ENCODE assay signal across 8 cellular contexts in the genomic region with DNA sequence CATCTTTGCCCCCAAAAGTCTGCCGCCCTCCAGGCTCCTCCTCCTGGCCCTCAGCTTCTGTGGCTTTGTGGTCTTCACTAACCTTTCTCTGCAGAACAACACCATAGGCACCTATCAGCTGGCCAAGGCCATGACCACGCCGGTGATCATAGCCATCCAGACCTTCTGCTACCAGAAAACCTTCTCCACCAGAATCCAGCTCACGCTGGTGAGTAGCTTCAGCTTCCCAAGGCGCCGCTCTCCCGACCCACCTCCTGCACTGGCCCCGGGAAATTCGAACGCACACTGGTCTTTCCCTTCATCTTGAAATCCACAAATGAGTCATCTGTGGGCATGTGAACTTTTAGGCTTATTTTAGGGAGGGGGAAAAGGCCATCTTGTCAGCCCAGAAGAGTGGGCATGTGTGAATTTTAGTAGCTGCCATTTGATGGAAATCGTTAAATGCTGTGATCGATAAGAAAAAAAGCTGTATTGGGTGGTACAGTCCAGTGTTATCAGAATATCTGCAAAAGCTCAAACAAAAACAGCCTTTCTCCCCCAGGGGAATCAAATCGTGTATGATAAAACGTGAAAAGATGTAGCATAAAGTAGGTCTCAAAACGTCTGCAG. TPM values are rescaled to one million over a fixed set of nuclear protein-coding genes. Genes with fewer than 3 reads are reported as not detected.
DNase-seq lines count a peak whose midpoint lies in the region; ATAC-seq and TF ChIP-seq lines count a peak whose summit lies in the region.

No MANE protein-coding gene starts in this region.

- H3K9me3 Mint-ChIP-seq in Calu3 (ENCODE audit: low read depth, unreplicated experiment): no peaks in the 10 kb centered on the region
- H3K9me3 Mint-ChIP-seq in activated naive CD8-positive, alpha-beta T cell treated with anti-CD3 and anti-CD28 coated beads for 36 hours: no peaks in the 10 kb centered on the region

- DNase-seq in Calu3 (peak; percentile 49), HPDE6-E6E7 (ENCODE audit: extremely low spot score) (peak; percentile 49), RWPE1 (ENCODE audit: low spot score) (peak; percentile 65), Right ventricle myocardium superior (peak; percentile 64), omental fat pad (ENCODE audit: low spot score) (no peak), vagina (ENCODE audit: extremely low spot score in 2 of 2) (peak in 1 of 2 donors; percentile 89)
- peak; percentile 42 for DNase-seq in activated naive CD8-positive, alpha-beta T cell treated with anti-CD3 and anti-CD28 coated beads for 36 hours

- no peaks in the 10 kb centered on the region for H3K9me3 ChIP-seq in vagina

- no peak for TF ChIP-seq POLR2A in vagina (IDR thresholded peaks at IDR 0.05)

- peak; percentile 33 for ATAC-seq in GM21381 (IDR thresholded peaks at IDR 0.05; ENCODE audit: unreplicated experiment)
- ATAC-seq in Right ventricle myocardium superior (ENCODE audit: poor library complexity): peak; percentile 72
- peak; percentile 75 for ATAC-seq in omental fat pad (ENCODE audit: low FRiP score)

- TF ChIP-seq CTCF in Calu3 (IDR thresholded peaks at IDR 0.05; ENCODE audit: unreplicated experiment) (no peak), RWPE1 (conservative IDR thresholded peaks at IDR 0.05; ENCODE audit: low read depth) (no peak), omental fat pad (IDR thresholded peaks at IDR 0.05) (no peak), vagina (IDR thresholded peaks at IDR 0.05) (no peak)

- peaks cover 16% of the 10 kb centered on the region for H3K36me3 Mint-ChIP-seq in Calu3 (ENCODE audit: insufficient read depth, unreplicated experiment)
- peaks cover 26% of the 10 kb centered on the region for H3K36me3 Mint-ChIP-seq in activated naive CD8-positive, alpha-beta T cell treated with anti-CD3 and anti-CD28 coated beads for 36 hours

- CTCF ChIA-PET in Calu3 (lab: Charles Lee) (interaction anchor here (0.6 to 1.7 kb wide), 7 partner anchors 37 to 415 kb away, joined by 3 to 9 read pairs (median 3); a partner anchor contains a TSS), RWPE1 (lab: Yijun Ruan, JAX) (no interaction called here)

- intact Hi-C loops in Calu3 (cut with micrococcal nuclease; ENCODE audit: unreplicated experiment) (loop anchor here (5.0 kb wide), 2 partner anchors 41 to 61 kb away; a partner anchor contains a TSS), Right ventricle myocardium superior (cut with DNase I) (loop anchor here (10.0 kb wide), 1 partner anchor 68 kb away; no protein-coding TSS in a partner anchor), vagina (cut with DNase I) (no loop called here)

- no TSS peak for BruUV-seq in Calu3 (replicated peaks; lab: Mats Ljungman, UMichigan)

- peaks cover 17% of the 10 kb centered on the region for H3K4me1 ChIP-seq in vagina

- H3K36me3 ChIP-seq in vagina: peaks cover 0 to 9% of the 10 kb centered on the region in 2 donors

- H3K4me3 ChIP-seq in vagina: peak overlapping the region; percentile 67 to 70

- peak overlapping the region; percentile 98 for H3K4me3 Mint-ChIP-seq in Calu3 (ENCODE audit: low read depth, unreplicated experiment)
- H3K4me3 Mint-ChIP-seq in activated naive CD8-positive, alpha-beta T cell treated with anti-CD3 and anti-CD28 coated beads for 36 hours: peak overlapping the region; percentile 87

- H3K27me3 Mint-ChIP-seq in Calu3 (ENCODE audit: unreplicated experiment): no peaks in the 10 kb centered on the region
- H3K27me3 Mint-ChIP-seq in activated naive CD8-positive, alpha-beta T cell treated with anti-CD3 and anti-CD28 coated beads for 36 hours: no peaks in the 10 kb centered on the region

- H3K27ac ChIP-seq in RWPE1 (peak overlapping the region; percentile 87), vagina (peak overlapping the region; percentile 78)

- POLR2A ChIA-PET in RWPE1 (lab: Yijun Ruan, JAX; ENCODE audit: low non-redundant PET): interaction anchor here (0.7 to 1.0 kb wide), 2 partner anchors 54 to 61 kb away, joined by 3 to 4 read pairs; a partner anchor contains a TSS

- H3K27me3 ChIP-seq in vagina: no peaks in the 10 kb centered on the region

- H3K27ac Mint-ChIP-seq in Calu3 (ENCODE audit: unreplicated experiment): peak overlapping the region; percentile 60
- H3K27ac Mint-ChIP-seq in activated naive CD8-positive, alpha-beta T cell treated with anti-CD3 and anti-CD28 coated beads for 36 hours: peak overlapping the region; percentile 95

- peaks cover 8% of the 10 kb centered on the region for H3K4me1 Mint-ChIP-seq in Calu3 (ENCODE audit: low read depth, unreplicated experiment)
- peaks cover 29% of the 10 kb centered on the region for H3K4me1 Mint-ChIP-seq in activated naive CD8-positive, alpha-beta T cell treated with anti-CD3 and anti-CD28 coated beads for 36 hours

RNA-seq across cellular contexts. Expression of a gene that starts 0.7 kb away (rescaled TPM):
- total RNA-seq in Calu3 (2022) (7.9 and 10.8 TPM in 2 replicates), Right ventricle myocardium superior (2.6 TPM), omental fat pad (1 to 10 TPM; 2.8 to 6.9 (median 3.7) TPM), vagina (5.9 TPM)
- 10 to 100 TPM in 1 of 2 experiments, 1 to 10 TPM in 1; 8.7 to 12.3 TPM for total RNA-seq in activated naive CD8-positive, alpha-beta T cell treated with anti-CD3 and anti-CD28 coated beads for 36 hours

RNA-seq across cellular contexts. Expression of a gene that starts 59.9 kb away (rescaled TPM):
- total RNA-seq in Calu3 (2022) (110 and 112 TPM in 2 replicates), Right ventricle myocardium superior (15.7 TPM), omental fat pad (10 to 100 TPM; 27.1 to 48.9 (median 29.8) TPM), vagina (42.5 TPM)
- total RNA-seq in activated naive CD8-positive, alpha-beta T cell treated with anti-CD3 and anti-CD28 coated beads for 36 hours: 100 to 1,000 TPM; 156 to 158 TPM
